20 cellular contexts compared by ENCODE assay signal in the genomic region with DNA sequence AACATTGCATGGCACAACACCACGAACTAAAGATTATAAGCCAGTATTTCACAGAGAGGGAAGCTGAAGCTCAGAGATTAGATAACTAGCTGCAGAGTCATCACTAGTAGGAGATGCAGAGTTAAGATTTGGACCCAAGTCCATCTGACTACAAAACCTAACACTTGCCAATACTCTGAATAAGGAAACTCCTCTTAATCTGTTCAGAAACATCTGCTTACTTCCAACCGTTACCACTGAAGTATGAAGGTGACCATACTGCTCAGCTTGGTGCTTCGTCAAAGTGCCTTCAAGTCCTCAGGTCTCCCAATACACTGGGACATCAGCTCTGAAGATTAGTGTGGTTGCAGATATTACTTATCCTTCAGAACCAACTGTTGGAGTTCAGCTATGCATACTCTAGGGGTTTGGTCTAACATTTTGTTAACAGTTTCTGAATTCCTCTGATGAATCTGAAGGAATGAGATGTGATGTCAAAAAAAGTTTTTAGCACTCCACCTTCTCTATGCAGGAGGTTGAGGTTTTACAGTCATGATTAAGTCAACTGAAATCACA.
"Had no signal": no experiment of that assay in that cellular context is flagged by ENCODE, and none has a peak within 500 bp of the region (broad histone marks: within the 10 kb centered on the region; RNA-seq: fewer than 3 reads in every experiment).

No MANE protein-coding gene starts in this region.

- H3K27me3 Mint-ChIP-seq: progenitor cell of endocrine pancreas had no signal

- H3K27ac Mint-ChIP-seq: activated naive CD4-positive, alpha-beta T cell treated with anti-CD3 and anti-CD28 coated beads, Interleukin-2, amount 50 U/mL, for 24 hours; neural progenitor cell; progenitor cell of endocrine pancreas had no signal

- H3K4me1 Mint-ChIP-seq: activated naive CD4-positive, alpha-beta T cell treated with anti-CD3 and anti-CD28 coated beads, Interleukin-2, amount 50 U/mL, for 24 hours; neural progenitor cell had no signal

- H3K4me3 Mint-ChIP-seq: activated naive CD4-positive, alpha-beta T cell treated with anti-CD3 and anti-CD28 coated beads, Interleukin-2, amount 50 U/mL, for 24 hours; neural progenitor cell had no signal

- H3K9me3 Mint-ChIP-seq: activated naive CD4-positive, alpha-beta T cell treated with anti-CD3 and anti-CD28 coated beads, Interleukin-2, amount 50 U/mL, for 24 hours; neural progenitor cell had no signal

- ATAC-seq: left lobe of liver, upper lobe of right lung had no signal

- DNase-seq: activated CD4-positive, alpha-beta T cell treated with anti-CD3 and anti-CD28 coated beads for 1 hour; activated CD8-positive, alpha-beta memory T cell treated with anti-CD3 and anti-CD28 coated beads for 24 hours; activated CD8-positive, alpha-beta memory T cell treated with anti-CD3 and anti-CD28 coated beads, Interleukin-2, amount 50 U/mL, for 48 hours; activated effector memory CD4-positive, alpha-beta T cell treated with anti-CD3 and anti-CD28 coated beads, Interleukin-2, amount 50 U/mL, for 16 hours; activated T-cell treated with anti-CD3 and anti-CD28 coated beads, Interleukin-2, amount 50 U/mL, for 48 hours; effector CD8-positive, alpha-beta T cell; foreskin fibroblast; hippocampal formation; islet precursor cell; stimulated activated CD4-positive, alpha-beta T cell treated with anti-CD3 and anti-CD28 coated beads, Interleukin-15, amount 100 ng/mL, for 24 hours; stimulated activated CD4-positive, alpha-beta T cell treated with anti-CD3 and anti-CD28 coated beads, Interleukin-2, amount 100 ng/mL, for 48 hours; T-helper 1 cell; T-helper 9 cell; testis; upper lobe of right lung; WERI-Rb-1 had no signal

- H3K36me3 Mint-ChIP-seq: activated naive CD4-positive, alpha-beta T cell treated with anti-CD3 and anti-CD28 coated beads, Interleukin-2, amount 50 U/mL, for 24 hours; neural progenitor cell had no signal
